ENCODE assay signal across 28 cellular contexts in the genomic region with DNA sequence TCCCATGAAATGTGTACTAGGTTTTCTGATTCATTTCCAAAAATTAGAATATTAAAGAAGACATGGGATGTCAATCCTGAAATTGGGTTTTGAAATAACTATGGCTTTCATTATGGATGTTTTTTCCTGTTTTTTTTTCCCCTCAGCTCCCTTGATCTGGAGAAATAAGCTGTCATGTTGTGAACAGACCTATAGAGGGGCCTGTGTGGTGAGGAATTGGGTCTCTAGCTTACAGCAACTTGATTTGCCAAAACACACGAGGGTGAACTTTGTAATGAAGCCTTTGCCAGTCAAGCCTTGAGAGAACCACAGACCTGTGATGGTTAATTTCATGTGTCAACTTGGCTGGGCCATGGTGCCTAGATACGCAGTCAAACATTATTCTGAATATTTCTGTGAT.
"Had no signal": no experiment of that assay in that cellular context is flagged by ENCODE, and none has a peak within 500 bp of the region (broad histone marks: within the 10 kb centered on the region; RNA-seq: fewer than 3 reads in every experiment).

No MANE protein-coding gene starts in this region.

- H3K27ac Mint-ChIP-seq: activated CD4-positive, alpha-beta memory T cell treated with anti-CD3 and anti-CD28 coated beads for 36 hours; activated naive CD4-positive, alpha-beta T cell treated with anti-CD3 and anti-CD28 coated beads, Interleukin-2, amount 50 U/mL, for 24 hours; activated naive CD8-positive, alpha-beta T cell treated with anti-CD3 and anti-CD28 coated beads, Interleukin-2, amount 50 U/mL, for 24 hours; activated T-helper 2 cell treated with anti-CD3 and anti-CD28 coated beads, Interferon-gamma antibody, Interleukin-2, Interleukin-4, amounts not matched to agents 10 μg/mL and 5 μg/mL and 100 μg/mL, durations not matched to agents 14 hours and 24 hours and 36 hours; effector memory CD8-positive, alpha-beta T cell; naive B cell; nephron progenitor cell; stimulated activated memory B cell treated with anti-CD40 and anti-IgM and Interleukin-4, amounts not matched to agents 10 μg/mL and 1 μg/mL and 100 μg/mL, for 72 hours; stimulated activated naive CD8-positive, alpha-beta T cell treated with anti-CD3 and anti-CD28 coated beads, Interleukin-15, amount 100 ng/mL, for 72 hours; type B pancreatic cell had no signal

- H3K9me3 ChIP-seq: gastroesophageal sphincter, pancreas, prostate gland, vagina had no signal

- H3K36me3 ChIP-seq: gastroesophageal sphincter, left ventricle myocardium inferior, pancreas, prostate gland, sigmoid colon, vagina had no signal

- DNase-seq: activated CD4-positive, alpha-beta memory T cell treated with anti-CD3 and anti-CD28 coated beads for 36 hours; activated CD4-positive, alpha-beta T cell treated with anti-CD3 and anti-CD28 coated beads for 48 hours; activated CD8-positive, alpha-beta memory T cell treated with anti-CD3 and anti-CD28 coated beads, Interleukin-2, amount 50 U/mL, for 48 hours; activated naive CD8-positive, alpha-beta T cell treated with anti-CD3 and anti-CD28 coated beads, Interleukin-2, amount 50 U/mL, for 24 hours; activated T-cell treated with anti-CD3 and anti-CD28 coated beads, Interleukin-2, amount 50 U/mL, for 4 hours; cortex of kidney; effector memory CD8-positive, alpha-beta T cell; hippocampal formation; islet precursor cell; left ventricle myocardium inferior; naive B cell; nephron progenitor cell; pancreas; retina; sigmoid colon; small intestine; stimulated activated CD4-positive, alpha-beta T cell treated with anti-CD3 and anti-CD28 coated beads, Interleukin-4, amount 100 ng/mL, for 4 hours; stimulated activated CD8-positive, alpha-beta memory T cell treated with anti-CD3 and anti-CD28 coated beads, Interleukin-4, amount 100 ng/mL, for 48 hours; stimulated activated naive CD8-positive, alpha-beta T cell treated with anti-CD3 and anti-CD28 coated beads, Interleukin-15, amount 100 ng/mL, for 72 hours; substantia nigra had no signal

- H3K27me3 Mint-ChIP-seq: activated CD4-positive, alpha-beta memory T cell treated with anti-CD3 and anti-CD28 coated beads for 36 hours; activated naive CD4-positive, alpha-beta T cell treated with anti-CD3 and anti-CD28 coated beads, Interleukin-2, amount 50 U/mL, for 24 hours; activated naive CD8-positive, alpha-beta T cell treated with anti-CD3 and anti-CD28 coated beads, Interleukin-2, amount 50 U/mL, for 24 hours; effector memory CD8-positive, alpha-beta T cell; naive B cell; stimulated activated memory B cell treated with anti-CD40 and anti-IgM and Interleukin-4, amounts not matched to agents 10 μg/mL and 1 μg/mL and 100 μg/mL, for 72 hours; stimulated activated naive CD8-positive, alpha-beta T cell treated with anti-CD3 and anti-CD28 coated beads, Interleukin-15, amount 100 ng/mL, for 72 hours; type B pancreatic cell had no signal

- H3K36me3 Mint-ChIP-seq: activated CD4-positive, alpha-beta memory T cell treated with anti-CD3 and anti-CD28 coated beads for 36 hours; activated naive CD4-positive, alpha-beta T cell treated with anti-CD3 and anti-CD28 coated beads, Interleukin-2, amount 50 U/mL, for 24 hours; naive B cell; stimulated activated memory B cell treated with anti-CD40 and anti-IgM and Interleukin-4, amounts not matched to agents 10 μg/mL and 1 μg/mL and 100 μg/mL, for 72 hours; type B pancreatic cell had no signal

- H3K4me1 ChIP-seq: gastroesophageal sphincter, left ventricle myocardium inferior, pancreas, prostate gland, sigmoid colon, vagina had no signal

- ATAC-seq: activated CD4-positive, CD25-positive, alpha-beta regulatory T cell treated with anti-CD3 and anti-CD28 coated beads, Interleukin-2, amount 50 U/mL, for 24 hours; activated naive CD8-positive, alpha-beta T cell treated with anti-CD3 and anti-CD28 coated beads, Interleukin-2, amount 50 U/mL, for 24 hours; activated T-cell treated with anti-CD3 and anti-CD28 coated beads, Interleukin-2, amount 50 U/mL, for 4 hours; effector memory CD8-positive, alpha-beta T cell; gastroesophageal sphincter; pancreas; stimulated activated memory B cell treated with anti-CD40 and anti-IgM and Interleukin-4, amounts not matched to agents 10 μg/mL and 1 μg/mL and 100 μg/mL, for 72 hours; stimulated activated naive CD8-positive, alpha-beta T cell treated with anti-CD3 and anti-CD28 coated beads, Interleukin-15, amount 100 ng/mL, for 72 hours had no signal

- H3K4me3 Mint-ChIP-seq: activated CD4-positive, alpha-beta memory T cell treated with anti-CD3 and anti-CD28 coated beads for 36 hours; activated naive CD4-positive, alpha-beta T cell treated with anti-CD3 and anti-CD28 coated beads, Interleukin-2, amount 50 U/mL, for 24 hours; activated naive CD8-positive, alpha-beta T cell treated with anti-CD3 and anti-CD28 coated beads, Interleukin-2, amount 50 U/mL, for 24 hours; activated T-cell treated with anti-CD3 and anti-CD28 coated beads, Interleukin-2, amount 50 U/mL, for 4 hours; effector memory CD8-positive, alpha-beta T cell; naive B cell; nephron progenitor cell; stimulated activated memory B cell treated with anti-CD40 and anti-IgM and Interleukin-4, amounts not matched to agents 10 μg/mL and 1 μg/mL and 100 μg/mL, for 72 hours; stimulated activated naive CD8-positive, alpha-beta T cell treated with anti-CD3 and anti-CD28 coated beads, Interleukin-15, amount 100 ng/mL, for 72 hours; type B pancreatic cell had no signal

- H3K4me1 Mint-ChIP-seq: activated naive CD4-positive, alpha-beta T cell treated with anti-CD3 and anti-CD28 coated beads, Interleukin-2, amount 50 U/mL, for 24 hours; activated naive CD8-positive, alpha-beta T cell treated with anti-CD3 and anti-CD28 coated beads, Interleukin-2, amount 50 U/mL, for 24 hours; naive B cell; nephron progenitor cell; stimulated activated memory B cell treated with anti-CD40 and anti-IgM and Interleukin-4, amounts not matched to agents 10 μg/mL and 1 μg/mL and 100 μg/mL, for 72 hours; stimulated activated naive CD8-positive, alpha-beta T cell treated with anti-CD3 and anti-CD28 coated beads, Interleukin-15, amount 100 ng/mL, for 72 hours had no signal

- H3K9me3 Mint-ChIP-seq: nephron progenitor cell had no signal

- H3K27ac ChIP-seq: gastroesophageal sphincter, left ventricle myocardium inferior, pancreas, prostate gland, sigmoid colon, vagina had no signal

- H3K27me3 ChIP-seq: gastroesophageal sphincter, pancreas, sigmoid colon, vagina had no signal

- H3K4me3 ChIP-seq: gastroesophageal sphincter, left ventricle myocardium inferior, pancreas, prostate gland, sigmoid colon, vagina had no signal
